1 cellular context compared by ENCODE assay signal in the genomic region with DNA sequence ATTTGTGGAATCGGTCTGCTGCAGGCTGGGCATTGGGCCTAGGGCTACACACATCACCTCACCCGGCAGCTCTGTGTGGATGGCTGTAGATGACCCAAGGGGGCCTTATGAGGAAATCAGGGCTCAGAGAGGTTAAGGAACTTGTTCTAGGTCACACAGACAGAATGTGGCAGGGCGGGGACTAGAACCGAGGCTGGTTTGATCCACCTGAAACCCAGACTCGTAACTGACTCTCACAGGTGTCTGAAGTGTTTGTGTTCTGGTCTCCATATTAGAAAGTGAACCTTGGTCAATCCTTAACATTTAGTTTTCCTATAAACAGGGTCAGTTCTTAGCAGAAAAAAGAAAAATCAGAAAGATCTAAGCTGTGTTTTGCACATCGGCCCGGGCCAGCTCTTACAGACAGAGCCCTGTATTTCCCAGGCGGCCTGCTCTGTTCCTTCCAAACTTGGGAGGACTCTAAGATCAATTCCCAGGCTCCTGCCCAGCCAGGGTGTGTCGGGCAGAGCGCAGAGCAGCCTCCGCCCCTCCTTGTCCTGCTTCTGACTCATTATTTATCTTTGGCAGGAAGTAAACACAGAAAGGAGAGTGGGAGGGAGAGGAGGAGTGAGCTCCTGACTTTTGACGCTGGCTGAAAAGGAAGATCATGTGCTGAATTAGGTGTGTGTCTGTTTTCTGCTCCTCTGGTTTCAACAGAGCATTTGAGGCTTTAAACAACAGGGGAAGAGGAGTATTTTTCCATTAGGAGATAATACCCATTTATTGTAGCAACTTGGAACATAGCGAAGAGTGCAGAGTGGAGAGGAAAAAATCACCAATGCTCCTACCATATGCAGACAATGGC.
A peak's percentile ranks its signal among the peaks of the same experiment; 100 is the strongest.
TF ChIP-seq lines count a peak whose summit lies in the region.

No MANE protein-coding gene starts in this region.

TF ChIP-seq in HepG2, 621 proteins besides CTCF, POLR2A, EP300 and RAD21 (continued from another document and continues in another):
- TF ChIP-seq, protein P1, sequence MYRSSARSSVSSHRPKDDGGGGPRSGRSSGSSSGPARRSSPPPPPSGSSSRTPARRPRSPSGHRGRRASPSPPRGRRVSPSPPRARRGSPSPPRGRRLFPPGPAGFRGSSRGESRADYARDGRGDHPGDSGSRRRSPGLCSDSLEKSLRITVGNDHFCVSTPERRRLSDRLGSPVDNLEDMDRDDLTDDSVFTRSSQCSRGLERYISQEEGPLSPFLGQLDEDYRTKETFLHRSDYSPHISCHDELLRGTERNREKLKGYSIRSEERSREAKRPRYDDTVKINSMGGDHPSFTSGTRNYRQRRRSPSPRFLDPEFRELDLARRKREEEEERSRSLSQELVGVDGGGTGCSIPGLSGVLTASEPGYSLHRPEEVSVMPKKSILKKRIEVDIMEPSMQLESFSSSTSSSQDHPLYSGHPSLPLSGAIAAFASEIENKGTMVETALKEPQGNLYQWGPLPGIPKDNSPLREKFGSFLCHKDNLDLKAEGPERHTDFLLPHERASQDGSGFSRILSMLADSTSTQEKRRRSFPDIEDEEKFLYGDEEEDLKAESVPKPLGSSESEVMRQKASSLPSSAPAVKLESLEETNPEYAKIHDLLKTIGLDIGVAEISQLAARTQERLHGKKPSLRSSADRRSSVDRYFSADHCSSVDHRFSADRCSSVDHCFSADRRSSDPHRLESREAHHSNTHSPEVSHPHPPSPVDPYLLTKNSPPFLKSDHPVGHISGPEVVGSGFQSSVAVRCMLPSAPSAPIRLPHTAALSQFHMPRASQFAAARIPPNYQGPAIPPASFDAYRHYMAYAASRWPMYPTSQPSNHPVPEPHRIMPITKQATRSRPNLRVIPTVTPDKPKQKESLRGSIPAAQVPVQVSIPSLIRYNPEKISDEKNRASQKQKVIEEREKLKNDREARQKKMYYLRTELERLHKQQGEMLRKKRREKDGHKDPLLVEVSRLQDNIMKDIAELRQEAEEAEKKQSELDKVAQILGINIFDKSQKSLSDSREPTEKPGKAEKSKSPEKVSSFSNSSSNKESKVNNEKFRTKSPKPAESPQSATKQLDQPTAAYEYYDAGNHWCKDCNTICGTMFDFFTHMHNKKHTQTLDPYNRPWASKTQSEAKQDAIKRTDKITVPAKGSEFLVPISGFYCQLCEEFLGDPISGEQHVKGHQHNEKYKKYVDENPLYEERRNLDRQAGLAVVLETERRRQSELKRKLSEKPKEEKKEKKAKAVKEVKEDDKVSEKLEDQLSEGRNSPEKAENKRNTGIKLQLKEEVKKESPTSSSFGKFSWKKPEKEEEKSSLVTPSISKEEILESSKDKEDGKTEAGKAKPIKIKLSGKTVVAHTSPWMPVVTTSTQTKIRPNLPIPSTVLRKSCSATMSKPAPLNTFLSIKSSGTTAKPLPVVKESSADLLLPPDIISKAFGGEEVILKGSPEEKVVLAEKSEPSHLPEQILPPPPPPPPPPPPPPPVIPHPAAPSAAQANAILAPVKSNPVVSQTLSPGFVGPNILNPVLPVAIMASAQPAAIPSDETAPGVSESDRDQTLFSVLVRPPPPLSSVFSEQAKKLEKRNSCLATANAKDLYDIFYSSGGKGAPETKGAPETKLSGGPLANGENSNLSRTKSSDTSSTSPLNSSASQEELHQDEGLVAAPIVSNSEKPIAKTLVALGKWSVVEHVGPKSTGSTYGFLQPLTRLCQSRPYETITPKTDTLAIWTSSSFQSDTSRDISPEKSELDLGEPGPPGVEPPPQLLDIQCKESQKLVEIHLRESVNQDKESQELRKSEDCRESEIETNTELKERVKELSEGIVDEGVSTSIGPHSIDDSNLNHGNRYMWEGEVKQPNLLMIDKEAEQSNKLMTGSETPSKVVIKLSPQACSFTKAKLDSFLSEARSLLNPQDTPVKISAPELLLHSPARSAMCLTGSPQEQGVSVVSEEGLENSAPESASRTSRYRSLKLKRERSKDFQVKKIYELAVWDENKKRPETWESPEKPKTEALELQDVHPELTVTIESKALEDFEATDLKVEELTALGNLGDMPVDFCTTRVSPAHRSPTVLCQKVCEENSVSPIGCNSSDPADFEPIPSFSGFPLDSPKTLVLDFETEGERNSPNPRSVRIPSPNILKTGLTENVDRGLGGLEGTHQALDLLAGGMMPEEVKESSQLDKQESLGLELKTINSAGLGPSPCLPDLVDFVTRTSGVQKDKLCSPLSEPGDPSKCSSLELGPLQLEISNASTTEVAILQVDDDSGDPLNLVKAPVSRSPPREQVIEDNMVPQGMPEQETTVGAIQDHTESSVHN (CRISPR knock-in tag; IDR thresholded peaks at IDR 0.05) = no peak
- TF ChIP-seq CEBPB (IDR thresholded peaks at IDR 0.05; ENCODE audit: borderline replicate concordance, low read depth, low read length) = no peak
- TF ChIP-seq TAF15 (IDR thresholded peaks at IDR 0.05; ENCODE audit: low read depth, low read length, poor library complexity, severe bottlenecking) = no peak
- no peak; the same call in 1 of the 2 replicates for TF ChIP-seq ZNF709 (CRISPR knock-in tag; IDR thresholded peaks at IDR 0.05)
- no peak for TF ChIP-seq MLLT10 (CRISPR knock-in tag; IDR thresholded peaks at IDR 0.05)
- TF ChIP-seq IRF2 (CRISPR knock-in tag; IDR thresholded peaks at IDR 0.05) = peak; percentile 88
- TF ChIP-seq, protein P2, sequence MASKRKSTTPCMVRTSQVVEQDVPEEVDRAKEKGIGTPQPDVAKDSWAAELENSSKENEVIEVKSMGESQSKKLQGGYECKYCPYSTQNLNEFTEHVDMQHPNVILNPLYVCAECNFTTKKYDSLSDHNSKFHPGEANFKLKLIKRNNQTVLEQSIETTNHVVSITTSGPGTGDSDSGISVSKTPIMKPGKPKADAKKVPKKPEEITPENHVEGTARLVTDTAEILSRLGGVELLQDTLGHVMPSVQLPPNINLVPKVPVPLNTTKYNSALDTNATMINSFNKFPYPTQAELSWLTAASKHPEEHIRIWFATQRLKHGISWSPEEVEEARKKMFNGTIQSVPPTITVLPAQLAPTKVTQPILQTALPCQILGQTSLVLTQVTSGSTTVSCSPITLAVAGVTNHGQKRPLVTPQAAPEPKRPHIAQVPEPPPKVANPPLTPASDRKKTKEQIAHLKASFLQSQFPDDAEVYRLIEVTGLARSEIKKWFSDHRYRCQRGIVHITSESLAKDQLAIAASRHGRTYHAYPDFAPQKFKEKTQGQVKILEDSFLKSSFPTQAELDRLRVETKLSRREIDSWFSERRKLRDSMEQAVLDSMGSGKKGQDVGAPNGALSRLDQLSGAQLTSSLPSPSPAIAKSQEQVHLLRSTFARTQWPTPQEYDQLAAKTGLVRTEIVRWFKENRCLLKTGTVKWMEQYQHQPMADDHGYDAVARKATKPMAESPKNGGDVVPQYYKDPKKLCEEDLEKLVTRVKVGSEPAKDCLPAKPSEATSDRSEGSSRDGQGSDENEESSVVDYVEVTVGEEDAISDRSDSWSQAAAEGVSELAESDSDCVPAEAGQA (IDR thresholded peaks at IDR 0.05; ENCODE audit: low read depth) = no peak
- TF ChIP-seq, protein P2 (CRISPR knock-in tag; IDR thresholded peaks at IDR 0.05; ENCODE audit: borderline replicate concordance) = no peak
- TF ChIP-seq BHLHE40 (IDR thresholded peaks at IDR 0.05; ENCODE audit: low read length) = peak; percentile 74
- no peak for TF ChIP-seq ZNF367 (CRISPR knock-in tag; IDR thresholded peaks at IDR 0.05; ENCODE audit: borderline replicate concordance)
- TF ChIP-seq ZNF761 (CRISPR knock-in tag; conservative IDR thresholded peaks at IDR 0.05) = no peak
- no peak for TF ChIP-seq ISX (CRISPR knock-in tag; conservative IDR thresholded peaks at IDR 0.05)
- no peak for TF ChIP-seq NRL (CRISPR knock-in tag; IDR thresholded peaks at IDR 0.05; ENCODE audit: borderline replicate concordance)
- TF ChIP-seq, protein P3, sequence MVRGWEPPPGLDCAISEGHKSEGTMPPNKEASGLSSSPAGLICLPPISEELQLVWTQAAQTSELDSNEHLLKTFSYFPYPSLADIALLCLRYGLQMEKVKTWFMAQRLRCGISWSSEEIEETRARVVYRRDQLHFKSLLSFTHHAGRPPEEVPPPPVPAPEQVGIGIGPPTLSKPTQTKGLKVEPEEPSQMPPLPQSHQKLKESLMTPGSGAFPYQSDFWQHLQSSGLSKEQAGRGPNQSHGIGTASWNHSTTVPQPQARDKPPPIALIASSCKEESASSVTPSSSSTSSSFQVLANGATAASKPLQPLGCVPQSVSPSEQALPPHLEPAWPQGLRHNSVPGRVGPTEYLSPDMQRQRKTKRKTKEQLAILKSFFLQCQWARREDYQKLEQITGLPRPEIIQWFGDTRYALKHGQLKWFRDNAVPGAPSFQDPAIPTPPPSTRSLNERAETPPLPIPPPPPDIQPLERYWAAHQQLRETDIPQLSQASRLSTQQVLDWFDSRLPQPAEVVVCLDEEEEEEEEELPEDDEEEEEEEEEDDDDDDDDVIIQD (CRISPR knock-in tag; IDR thresholded peaks at IDR 0.05; ENCODE audit: low read depth) = peak; percentile 94
- TF ChIP-seq ZNF749 (CRISPR knock-in tag; IDR thresholded peaks at IDR 0.05; ENCODE audit: borderline replicate concordance) = no peak
- TF ChIP-seq ZBTB3 (CRISPR knock-in tag; IDR thresholded peaks at IDR 0.05; ENCODE audit: borderline replicate concordance, low read depth) = no peak
- TF ChIP-seq ZNF275 (CRISPR knock-in tag; IDR thresholded peaks at IDR 0.05; ENCODE audit: borderline replicate concordance) = no peak
- TF ChIP-seq, protein P4, sequence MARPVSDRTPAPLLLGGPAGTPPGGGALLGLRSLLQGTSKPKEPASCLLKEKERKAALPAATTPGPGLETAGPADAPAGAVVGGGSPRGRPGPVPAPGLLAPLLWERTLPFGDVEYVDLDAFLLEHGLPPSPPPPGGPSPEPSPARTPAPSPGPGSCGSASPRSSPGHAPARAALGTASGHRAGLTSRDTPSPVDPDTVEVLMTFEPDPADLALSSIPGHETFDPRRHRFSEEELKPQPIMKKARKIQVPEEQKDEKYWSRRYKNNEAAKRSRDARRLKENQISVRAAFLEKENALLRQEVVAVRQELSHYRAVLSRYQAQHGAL (CRISPR knock-in tag; IDR thresholded peaks at IDR 0.05; ENCODE audit: not compliant biosample characterization) = no peak
- TF ChIP-seq BRD4 (CRISPR knock-in tag; IDR thresholded peaks at IDR 0.05) = no peak
- TF ChIP-seq, protein P5, sequence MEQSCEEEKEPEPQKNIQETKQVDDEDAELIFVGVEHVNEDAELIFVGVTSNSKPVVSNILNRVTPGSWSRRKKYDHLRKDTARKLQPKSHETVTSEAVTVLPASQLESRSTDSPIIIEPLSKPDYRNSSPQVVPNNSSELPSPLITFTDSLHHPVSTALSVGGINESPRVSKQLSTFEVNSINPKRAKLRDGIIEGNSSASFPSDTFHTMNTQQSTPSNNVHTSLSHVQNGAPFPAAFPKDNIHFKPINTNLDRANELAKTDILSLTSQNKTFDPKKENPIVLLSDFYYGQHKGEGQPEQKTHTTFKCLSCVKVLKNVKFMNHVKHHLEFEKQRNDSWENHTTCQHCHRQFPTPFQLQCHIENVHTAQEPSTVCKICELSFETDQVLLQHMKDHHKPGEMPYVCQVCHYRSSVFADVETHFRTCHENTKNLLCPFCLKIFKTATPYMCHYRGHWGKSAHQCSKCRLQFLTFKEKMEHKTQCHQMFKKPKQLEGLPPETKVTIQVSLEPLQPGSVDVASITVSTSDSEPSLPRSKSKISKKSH (CRISPR knock-in tag; IDR thresholded peaks at IDR 0.05; ENCODE audit: borderline replicate concordance) = no peak
- no peak for TF ChIP-seq SCMH1 (CRISPR knock-in tag; IDR thresholded peaks at IDR 0.05; ENCODE audit: borderline replicate concordance)
- TF ChIP-seq SIN3A (IDR thresholded peaks at IDR 0.05; ENCODE audit: borderline replicate concordance, low read depth, low read length) = peak; percentile 53; the same call in 1 of the 2 replicates
- TF ChIP-seq ZNF331 (CRISPR knock-in tag; IDR thresholded peaks at IDR 0.05) = peak; percentile 96
- no peak for TF ChIP-seq ZNF282 (IDR thresholded peaks at IDR 0.05; ENCODE audit: partially characterized antibody)
- TF ChIP-seq JDP2 (CRISPR knock-in tag; IDR thresholded peaks at IDR 0.05; ENCODE audit: borderline replicate concordance) = no peak
- TF ChIP-seq ZNF3 (CRISPR knock-in tag; IDR thresholded peaks at IDR 0.05) = no peak; the same call in 1 of the 2 replicates
- TF ChIP-seq, protein P6, sequence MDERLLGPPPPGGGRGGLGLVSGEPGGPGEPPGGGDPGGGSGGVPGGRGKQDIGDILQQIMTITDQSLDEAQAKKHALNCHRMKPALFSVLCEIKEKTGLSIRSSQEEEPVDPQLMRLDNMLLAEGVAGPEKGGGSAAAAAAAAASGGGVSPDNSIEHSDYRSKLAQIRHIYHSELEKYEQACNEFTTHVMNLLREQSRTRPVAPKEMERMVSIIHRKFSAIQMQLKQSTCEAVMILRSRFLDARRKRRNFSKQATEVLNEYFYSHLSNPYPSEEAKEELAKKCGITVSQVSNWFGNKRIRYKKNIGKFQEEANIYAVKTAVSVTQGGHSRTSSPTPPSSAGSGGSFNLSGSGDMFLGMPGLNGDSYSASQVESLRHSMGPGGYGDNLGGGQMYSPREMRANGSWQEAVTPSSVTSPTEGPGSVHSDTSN (CRISPR knock-in tag; IDR thresholded peaks at IDR 0.05) = 0 out of 2 replicates have a peak, but pooled peaks have one; percentile 14
- no peak for TF ChIP-seq ZNF562 (CRISPR knock-in tag; IDR thresholded peaks at IDR 0.05; ENCODE audit: borderline replicate concordance)
- peak; percentile 94 for TF ChIP-seq SAP130 (CRISPR knock-in tag; IDR thresholded peaks at IDR 0.05; ENCODE audit: low read depth)
- 0 out of 2 replicates have a peak, but pooled peaks have one; percentile 31 for TF ChIP-seq RFXAP (CRISPR knock-in tag; IDR thresholded peaks at IDR 0.05; ENCODE audit: borderline replicate concordance)
- TF ChIP-seq SUZ12 (IDR thresholded peaks at IDR 0.05; ENCODE audit: low read depth, low read length) = no peak
- TF ChIP-seq ZFP36L1 (CRISPR knock-in tag; IDR thresholded peaks at IDR 0.05) = 0 out of 2 replicates have a peak, but pooled peaks have one; percentile 23
